Comparison of ENCODE assay signal across 20 cellular contexts in the genomic region with DNA sequence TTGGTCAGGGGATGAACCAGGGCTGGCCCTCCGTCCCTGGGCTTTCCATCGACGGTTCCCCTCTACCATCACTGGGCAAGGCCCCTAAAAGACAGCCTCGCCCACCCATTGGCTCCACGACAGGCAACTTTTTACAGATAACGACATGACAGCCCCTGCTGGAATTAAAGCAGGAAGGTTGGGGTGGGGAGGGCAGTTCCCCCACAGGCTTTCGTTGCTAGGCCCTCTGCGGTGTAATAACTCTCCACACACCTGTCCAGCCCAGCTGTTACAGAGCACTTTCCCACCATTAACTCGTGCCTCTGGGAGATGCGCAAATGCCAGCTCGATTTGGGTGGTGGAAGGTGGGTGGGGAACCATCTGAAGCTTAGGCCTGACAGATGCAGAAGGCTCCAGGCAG.
"Had no signal": no experiment of that assay in that cellular context is flagged by ENCODE, and none has a peak within 500 bp of the region (broad histone marks: within the 10 kb centered on the region; RNA-seq: fewer than 3 reads in every experiment).

No MANE protein-coding gene starts in this region.

- H3K9me3 Mint-ChIP-seq: activated naive CD8-positive, alpha-beta T cell treated with anti-CD3 and anti-CD28 coated beads, Interleukin-2, amount 10 ng/mL, durations not matched to agents 7 days and 5 days; central memory CD8-positive, alpha-beta T cell; natural killer cell treated with Interleukin-12 subunit alpha and Interleukin-12 subunit beta and Interleukin-15 and Interleukin-18, amount 100 ng/mL, for 72 hours had no signal

- H3K4me3 Mint-ChIP-seq: activated naive CD8-positive, alpha-beta T cell treated with anti-CD3 and anti-CD28 coated beads, Interleukin-2, amount 10 ng/mL, durations not matched to agents 7 days and 5 days; brain; central memory CD8-positive, alpha-beta T cell; natural killer cell treated with Interleukin-12 subunit alpha and Interleukin-12 subunit beta and Interleukin-15 and Interleukin-18, amount 100 ng/mL, for 72 hours had no signal

- ATAC-seq: left ventricle myocardium superior; natural killer cell treated with Interleukin-12 subunit alpha and Interleukin-12 subunit beta and Interleukin-15 and Interleukin-18, amount 100 ng/mL, for 72 hours had no signal

- DNase-seq: activated CD4-positive, alpha-beta T cell treated with anti-CD3 and anti-CD28 coated beads, Interleukin-2, amount 50 U/mL, for 1 hour; activated naive CD8-positive, alpha-beta T cell treated with anti-CD3 and anti-CD28 coated beads, Interleukin-2, amount 10 ng/mL, durations not matched to agents 7 days and 5 days; cortex of kidney; effector CD8-positive, alpha-beta T cell; foreskin fibroblast; glutamatergic neuron; kidney glomerular epithelial cell; left ventricle myocardium superior; mesenchymal stem cell; right cardiac atrium; small intestine; stimulated activated CD4-positive, alpha-beta T cell treated with anti-CD3 and anti-CD28 coated beads, Interleukin-4, amount 100 ng/mL, for 4 hours; stimulated activated naive CD4-positive, alpha-beta T cell treated with Interleukin-2 at 50 U/mL for 16 hours; substantia nigra; SW 1271 had no signal

- H3K36me3 ChIP-seq: tibial nerve had no signal

- H3K4me1 Mint-ChIP-seq: central memory CD8-positive, alpha-beta T cell had no signal

- H3K27ac Mint-ChIP-seq: activated naive CD8-positive, alpha-beta T cell treated with anti-CD3 and anti-CD28 coated beads, Interleukin-2, amount 10 ng/mL, durations not matched to agents 7 days and 5 days; natural killer cell treated with Interleukin-12 subunit alpha and Interleukin-12 subunit beta and Interleukin-15 and Interleukin-18, amount 100 ng/mL, for 72 hours; progenitor cell of endocrine pancreas had no signal

- H3K27me3 ChIP-seq: tibial nerve had no signal

- H3K4me3 ChIP-seq: tibial nerve had no signal

- H3K36me3 Mint-ChIP-seq: activated naive CD8-positive, alpha-beta T cell treated with anti-CD3 and anti-CD28 coated beads, Interleukin-2, amount 10 ng/mL, durations not matched to agents 7 days and 5 days; brain; natural killer cell treated with Interleukin-12 subunit alpha and Interleukin-12 subunit beta and Interleukin-15 and Interleukin-18, amount 100 ng/mL, for 72 hours had no signal

- H3K27ac ChIP-seq: tibial nerve had no signal
